In genomic region chr14:39376671-39377403, GRCh38 we compare ENCODE assay signal across 9 cellular contexts. TPM values are rescaled to one million over a fixed set of nuclear protein-coding genes. Genes with fewer than 3 reads are reported as not detected.
DNase-seq lines count a peak whose midpoint lies in the region; ATAC-seq, FAIRE-seq and TF ChIP-seq lines count a peak whose summit lies in the region.
"Had no signal": no experiment of that assay in that cellular context is flagged by ENCODE, and none has a peak within 500 bp of the region (broad histone marks: within the 10 kb centered on the region; RNA-seq: fewer than 3 reads in every experiment).

No MANE protein-coding gene starts in this region.

- no peaks in the 10 kb centered on the region for H4K20me1 ChIP-seq in GM12878 (ENCODE audit: control insufficient read depth, insufficient read depth)

- H3K79me2 ChIP-seq in GM12878 (ENCODE audit: control insufficient read depth, insufficient read depth, low read length), result no peaks in the 10 kb centered on the region

- DNase-seq in GM12878 (ENCODE audit: low read depth, low spot score) (no peak), kidney tubule cell (ENCODE audit: low spot score) (peak; percentile 12), stomach (no peak)
- no peak for DNase-seq in activated CD4-positive, CD25-positive, alpha-beta regulatory T cell treated with anti-CD3 and anti-CD28 coated beads, Interleukin-2, amount 50 U/mL, for 72 hours
- DNase-seq: activated CD4-positive, alpha-beta T cell treated with anti-CD3 and anti-CD28 coated beads, Interleukin-2, amount 50 U/mL, for 1 hour had no signal

- H3K27me3 ChIP-seq in HUES48 (ENCODE audit: control insufficient read depth, insufficient read depth, low read length) (no peaks in the 10 kb centered on the region), GM12878 (replicated peaks in 1 of 2; ENCODE audit: control insufficient read depth in 2 of 2, insufficient read depth in 2 of 2, low read length in 1 of 2) (no peaks in the 10 kb centered on the region), stomach (no peaks in the 10 kb centered on the region)

- intact Hi-C loops in GM12878 (cut with micrococcal nuclease; ENCODE audit: unreplicated experiment), result no loop called here
- intact Hi-C loops in stomach (cut with DNase I; ENCODE audit: low total_unique reads), result no loop called here

- TF ChIP-seq CTCF in GM12878 (IDR thresholded peaks at IDR 0.05 in 2 of 3, conservative IDR thresholded peaks at IDR 0.05 in 1 of 3; ENCODE audit: control insufficient read depth in 2 of 3, extremely low read depth in 1 of 3, insufficient read depth in 1 of 3, low read depth in 3 of 3, low read length in 3 of 3) (no peak), stomach (IDR thresholded peaks at IDR 0.05) (no peak)

- BruUV-seq in GM12878 (replicated peaks; lab: Mats Ljungman, UMichigan), result no TSS peak

- 83% methylated on average over 4 of the region's 4 CpGs for WGBS in GM12878 (ENCODE audit: insufficient coverage, insufficient replicate concordance, low lambda C conversion rate, missing lambda C conversion rate)
- WGBS in stomach, 5 donors, result 20 to 32% (median 27%) methylated on average over 4 of the region's 4 CpGs

- TF ChIP-seq EP300 in GM12878 (IDR thresholded peaks at IDR 0.05; ENCODE audit: borderline replicate concordance in 1 of 2, control insufficient read depth in 1 of 2, low read depth in 2 of 2, low read length in 2 of 2) (no peak), stomach (IDR thresholded peaks at IDR 0.05) (no peak)

- TF ChIP-seq POLR2A in GM12878 (IDR thresholded peaks at IDR 0.05; ENCODE audit: low read depth, low read length) (no peak), stomach (IDR thresholded peaks at IDR 0.05) (no peak)

- SMC1A ChIA-PET in GM12878 (lab: Charles Lee; ENCODE audit: uncharacterized antibody, unreplicated experiment), result interaction anchor here (0.9 to 1.7 kb wide), 12 partner anchors 8 to 269 kb away, joined by 3 to 6 read pairs (median 3); no protein-coding TSS in a partner anchor

- peaks cover 9% of the 10 kb centered on the region for H3K4me1 ChIP-seq in HUES48 (ENCODE audit: control insufficient read depth, insufficient read depth, low read length)
- no peaks in the 10 kb centered on the region for H3K4me1 ChIP-seq in GM12878 (ENCODE audit: control insufficient read depth, insufficient read depth, low read length)
- peaks cover 0 to 8% (median 3%) of the 10 kb centered on the region in 4 donors for H3K4me1 ChIP-seq in stomach

- no peak for ATAC-seq in GM12878
- no peak for ATAC-seq in GM18861 (IDR thresholded peaks at IDR 0.05; ENCODE audit: unreplicated experiment)
- ATAC-seq in GM18502 (IDR thresholded peaks at IDR 0.05; ENCODE audit: poor library complexity, unreplicated experiment), result no peak
- no peak for ATAC-seq in HG03280 (IDR thresholded peaks at IDR 0.05; ENCODE audit: unreplicated experiment)

- CTCF ChIA-PET in GM12878 (lab: Yijun Ruan, JAX), result interaction anchor here (0.7 to 3.1 kb wide), 7 partner anchors 9 to 608 kb away, joined by 3 to 12 read pairs (median 5); no protein-coding TSS in a partner anchor

- H3K27ac ChIP-seq in HUES48 (ENCODE audit: low read depth, low read length), result peak overlapping the region; percentile 50
- no peak overlapping the region for H3K27ac ChIP-seq in GM12878 (ENCODE audit: control insufficient read depth, insufficient read depth)
- H3K27ac ChIP-seq in stomach, result peak overlapping the region in 4 of 5 donors; percentile 34 to 49 (median 44)

- no peak for TF ChIP-seq RAD21 in GM12878 (IDR thresholded peaks at IDR 0.05; ENCODE audit: insufficient read depth, low read depth, low read length)

- H3K4me2 ChIP-seq in GM12878 (ENCODE audit: control insufficient read depth, insufficient read depth), result no peak overlapping the region

- in situ Hi-C loops in GM12878 (cut with MboI), result no loop called here

- H3K4me3 ChIP-seq in HUES48 (ENCODE audit: low read depth, low read length) (no peak overlapping the region), GM12878 (no peak overlapping the region), stomach (no peak overlapping the region)

- H2AFZ ChIP-seq in GM12878 (ENCODE audit: control insufficient read depth, low read depth, low read length), result no peak overlapping the region

- RAD21 ChIA-PET in GM12878 (lab: Charles Lee; ENCODE audit: unreplicated experiment), result no interaction called here

- no peak overlapping the region; the same call in 1 of the 2 replicates for H3K9ac ChIP-seq in HUES48 (ENCODE audit: low read depth, low read length)
- H3K9ac ChIP-seq in GM12878 (ENCODE audit: control insufficient read depth, insufficient read depth, low read length), result no peak overlapping the region

- no peaks in the 10 kb centered on the region for H3K9me3 ChIP-seq in HUES48 (ENCODE audit: control insufficient read depth, insufficient read depth, low read length)
- no peaks in the 10 kb centered on the region for H3K9me3 ChIP-seq in GM12878 (replicated peaks; ENCODE audit: control insufficient read depth, insufficient read depth, low read length)
- no peaks in the 10 kb centered on the region for H3K9me3 ChIP-seq in stomach

- H3K36me3 ChIP-seq in HUES48 (ENCODE audit: control insufficient read depth, insufficient read depth, low read length) (no peaks in the 10 kb centered on the region), GM12878 (ENCODE audit: control insufficient read depth in 2 of 2, insufficient read depth in 2 of 2, low read length in 1 of 2) (no peaks in the 10 kb centered on the region), stomach (no peaks in the 10 kb centered on the region)

- peak; percentile 59 for FAIRE-seq in GM12878 (lab: Jason Lieb, UNC)

- POLR2A ChIA-PET in GM12878 (lab: Charles Lee), result no interaction called here

TF ChIP-seq in GM12878, 131 proteins besides CTCF, POLR2A, EP300 and RAD21:
- TF ChIP-seq PAX5 (IDR thresholded peaks at IDR 0.05; ENCODE audit: borderline replicate concordance, low read depth, low read length) (no peak), ZNF274 (IDR thresholded peaks at IDR 0.05; ENCODE audit: insufficient read depth, insufficient read length) (no peak)
- TF ChIP-seq, protein P1, sequence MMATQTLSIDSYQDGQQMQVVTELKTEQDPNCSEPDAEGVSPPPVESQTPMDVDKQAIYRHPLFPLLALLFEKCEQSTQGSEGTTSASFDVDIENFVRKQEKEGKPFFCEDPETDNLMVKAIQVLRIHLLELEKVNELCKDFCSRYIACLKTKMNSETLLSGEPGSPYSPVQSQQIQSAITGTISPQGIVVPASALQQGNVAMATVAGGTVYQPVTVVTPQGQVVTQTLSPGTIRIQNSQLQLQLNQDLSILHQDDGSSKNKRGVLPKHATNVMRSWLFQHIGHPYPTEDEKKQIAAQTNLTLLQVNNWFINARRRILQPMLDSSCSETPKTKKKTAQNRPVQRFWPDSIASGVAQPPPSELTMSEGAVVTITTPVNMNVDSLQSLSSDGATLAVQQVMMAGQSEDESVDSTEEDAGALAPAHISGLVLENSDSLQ (IDR thresholded peaks at IDR 0.05), result no peak
- TF ChIP-seq, protein P2, sequence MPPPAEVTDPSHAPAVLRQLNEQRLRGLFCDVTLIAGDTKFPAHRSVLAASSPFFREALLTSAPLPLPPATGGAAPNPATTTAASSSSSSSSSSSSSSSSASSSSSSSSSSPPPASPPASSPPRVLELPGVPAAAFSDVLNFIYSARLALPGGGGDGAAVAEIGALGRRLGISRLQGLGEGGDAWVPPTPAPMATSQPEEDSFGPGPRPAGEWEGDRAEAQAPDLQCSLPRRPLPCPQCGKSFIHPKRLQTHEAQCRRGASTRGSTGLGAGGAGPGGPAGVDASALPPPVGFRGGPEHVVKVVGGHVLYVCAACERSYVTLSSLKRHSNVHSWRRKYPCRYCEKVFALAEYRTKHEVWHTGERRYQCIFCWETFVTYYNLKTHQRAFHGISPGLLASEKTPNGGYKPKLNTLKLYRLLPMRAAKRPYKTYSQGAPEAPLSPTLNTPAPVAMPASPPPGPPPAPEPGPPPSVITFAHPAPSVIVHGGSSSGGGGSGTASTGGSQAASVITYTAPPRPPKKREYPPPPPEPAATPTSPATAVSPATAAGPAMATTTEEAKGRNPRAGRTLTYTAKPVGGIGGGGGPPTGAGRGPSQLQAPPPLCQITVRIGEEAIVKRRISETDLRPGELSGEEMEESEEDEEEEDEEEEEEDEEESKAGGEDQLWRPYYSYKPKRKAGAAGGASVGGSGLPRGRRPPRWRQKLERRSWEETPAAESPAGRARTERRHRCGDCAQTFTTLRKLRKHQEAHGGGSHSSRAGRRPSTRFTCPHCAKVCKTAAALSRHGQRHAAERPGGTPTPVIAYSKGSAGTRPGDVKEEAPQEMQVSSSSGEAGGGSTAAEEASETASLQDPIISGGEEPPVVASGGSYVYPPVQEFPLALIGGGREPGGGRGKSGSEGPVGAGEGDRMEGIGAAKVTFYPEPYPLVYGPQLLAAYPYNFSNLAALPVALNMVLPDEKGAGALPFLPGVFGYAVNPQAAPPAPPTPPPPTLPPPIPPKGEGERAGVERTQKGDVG (CRISPR knock-in tag; IDR thresholded peaks at IDR 0.05), result no peak

RNA-seq across cellular contexts. Expression of gene FBXO33, which starts 55.4 kb away (rescaled TPM):
- total RNA-seq in GM12878 (2013; cell fraction: nucleolus; rRNA removed), result 26.3 and 26.4 TPM in 2 replicates
- 24.4 and 27.5 TPM in 2 replicates for total RNA-seq in GM12878 (2014; rRNA removed)
- total RNA-seq in GM12878 (2014; rRNA removed; fragmentation: Illumina TruSeq; extraction: Trizol), result 20.1 and 21.5 TPM in 2 replicates
- 20.8 and 21.1 TPM in 2 replicates for total RNA-seq in GM12878 (2021)
- polyA plus RNA-seq in GM12878 (2011; ENCODE audit: low read depth), result 9.1 TPM
- polyA plus RNA-seq in GM12878 (2011; rRNA removed), result 56.9 and 74.1 TPM in 2 replicates
- polyA plus RNA-seq in GM12878 (2011; cell fraction: cytosol; rRNA removed), result 24.8 and 25.1 TPM in 2 replicates
- polyA plus RNA-seq in GM12878 (2011; cell fraction: nucleus; rRNA removed), result 31.8 and 40.7 TPM in 2 replicates
- polyA plus RNA-seq in GM12878 (2012), result 12.3 and 14.8 TPM in 2 replicates
- polyA plus RNA-seq in GM12878 (2014; fragmentation: Illumina TruSeq; extraction: Trizol), result 18.5 and 22.2 TPM in 2 replicates
- polyA plus RNA-seq in GM12878 (2014; fragmentation: Nextera tagmentation; extraction: Ambion mirVana), result 10 to 100 TPM in 1 of 2 experiments, 1 to 10 TPM in 1; 5.8 to 13.5 TPM
- polyA plus RNA-seq in GM12878 (2014; rRNA removed), result 16.7 and 19.1 TPM in 2 replicates
- polyA plus RNA-seq in GM12878 (2016; fragmentation: Nextera tagmentation; extraction: Ambion mirVana), result 10 to 100 TPM in 1 of 2 experiments, 1 to 10 TPM in 1; 4.7 to 21.8 TPM
- 35.7 and 37.6 TPM in 2 replicates for polyA minus RNA-seq in GM12878 (2011; rRNA and poly(A)+ RNA removed)
- 13.1 and 14.7 TPM in 2 replicates for polyA minus RNA-seq in GM12878 (2011; cell fraction: cytosol; rRNA and poly(A)+ RNA removed)
- polyA minus RNA-seq in GM12878 (2011; cell fraction: nucleus; rRNA and poly(A)+ RNA removed), result 32.2 and 45.7 TPM in 2 replicates
- 10 to 100 TPM in 3 of 5 donors, 1 to 10 TPM in 2; 4.7 to 30.1 (median 10.4) TPM for total RNA-seq in stomach
- 1 to 10 TPM; 3.4 to 7.0 (median 6.9) TPM for polyA plus RNA-seq in stomach
